ENCODE assay signal across 8 cellular contexts in the genomic region with DNA sequence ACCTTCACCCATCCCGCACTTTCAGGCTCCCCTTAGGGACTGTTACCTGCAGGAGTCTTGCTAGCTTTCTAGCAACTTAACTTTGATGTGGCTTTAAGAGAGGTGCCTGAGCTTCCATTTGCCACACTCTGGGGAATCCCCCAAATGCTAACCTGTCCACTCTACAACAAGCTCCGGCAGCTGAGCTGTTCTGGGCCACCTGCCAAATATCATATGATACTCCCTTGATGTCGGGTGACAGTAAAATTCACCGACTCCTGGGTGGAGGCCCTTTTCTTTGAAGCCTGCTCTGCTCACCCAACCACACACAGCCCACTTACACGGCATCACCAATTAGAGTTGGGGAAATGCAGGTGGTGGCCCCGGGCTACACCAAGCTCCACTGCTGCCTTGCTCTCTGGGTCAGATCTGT. TPM values are rescaled to one million over a fixed set of nuclear protein-coding genes. Genes with fewer than 3 reads are reported as not detected.
DNase-seq lines count a peak whose midpoint lies in the region; ATAC-seq, FAIRE-seq and TF ChIP-seq lines count a peak whose summit lies in the region.

No MANE protein-coding gene starts in this region.

- FAIRE-seq in HepG2 (lab: Jason Lieb, UNC) = no peak

- H3K27me3 Mint-ChIP-seq in activated CD4-positive, alpha-beta T cell treated with anti-CD3 and anti-CD28 coated beads, Interleukin-2, amount 10 ng/mL, durations not matched to agents 24 days and 14 days = peaks cover 53% of the 10 kb centered on the region
- peaks cover 56% of the 10 kb centered on the region for H3K27me3 Mint-ChIP-seq in osteocyte (ENCODE audit: unreplicated experiment)

- peak; percentile 42 for DNase-seq in ELF-1 (ENCODE audit: low read depth, low spot score)
- peak; percentile 85 for DNase-seq in NCI-H1092 (lab: John Stamatoyannopoulos, UW)
- peak; percentile 93 for DNase-seq in activated CD4-positive, alpha-beta T cell treated with anti-CD3 and anti-CD28 coated beads, Interleukin-2, amount 10 ng/mL, durations not matched to agents 24 days and 14 days
- DNase-seq in Right ventricle myocardium superior = no peak
- DNase-seq in stimulated activated CD8-positive, alpha-beta memory T cell treated with anti-CD3 and anti-CD28 coated beads, Interleukin-15, amount 100 ng/mL, for 4 hours (ENCODE audit: low read depth in 2 of 2) = peak; percentile 61 to 81
- DNase-seq in osteocyte (ENCODE audit: extremely low spot score, unreplicated experiment) = no peak
- DNase-seq in HepG2 (ENCODE audit: low spot score) = no peak

- in situ Hi-C loops in HepG2 (cut with HindIII; ENCODE audit: extremely low pct_ligation_motif_present, low pct_unique_long_range_greater_than_20kb) = no loop called here

- H3K4me2 ChIP-seq in HepG2 (ENCODE audit: low read depth, low read length) = no peak overlapping the region

- ATAC-seq in Right ventricle myocardium superior (ENCODE audit: poor library complexity) (peak; percentile 69), HG03378 (IDR thresholded peaks at IDR 0.05; ENCODE audit: unreplicated experiment) (no peak), HepG2 (no peak)

- H3K9me3 ChIP-seq in HepG2 (ENCODE audit: low read length) = no peaks in the 10 kb centered on the region

- H4K20me1 ChIP-seq in HepG2 (ENCODE audit: insufficient read depth, low read length) = no peaks in the 10 kb centered on the region

- TF ChIP-seq EP300 in HepG2 (IDR thresholded peaks at IDR 0.05; ENCODE audit: low read depth in 2 of 2, low read length in 2 of 2) = no peak
- TF ChIP-seq EP300 in HepG2 (CRISPR knock-in tag; IDR thresholded peaks at IDR 0.05; ENCODE audit: borderline replicate concordance) = no peak

- peaks cover 6% of the 10 kb centered on the region for H3K9me3 Mint-ChIP-seq in activated CD4-positive, alpha-beta T cell treated with anti-CD3 and anti-CD28 coated beads, Interleukin-2, amount 10 ng/mL, durations not matched to agents 24 days and 14 days
- H3K9me3 Mint-ChIP-seq in osteocyte (ENCODE audit: unreplicated experiment) = no peaks in the 10 kb centered on the region

- H2AFZ ChIP-seq in HepG2 (ENCODE audit: low read length) = no peak overlapping the region

- no peak for TF ChIP-seq RAD21 in HepG2 (CRISPR knock-in tag; IDR thresholded peaks at IDR 0.05)

- 0% methylated on average over 2 of the region's 6 CpGs for WGBS in HepG2 (ENCODE audit: low lambda C conversion rate)

- peak overlapping the region; percentile 68 for H3K27ac Mint-ChIP-seq in activated CD4-positive, alpha-beta T cell treated with anti-CD3 and anti-CD28 coated beads, Interleukin-2, amount 10 ng/mL, durations not matched to agents 24 days and 14 days
- H3K27ac Mint-ChIP-seq in osteocyte (ENCODE audit: unreplicated experiment) = no peak overlapping the region

- H3K4me1 ChIP-seq in HepG2 (ENCODE audit: insufficient read depth, low read length) = no peaks in the 10 kb centered on the region

- no peak for TF ChIP-seq POLR2A in HepG2 (IDR thresholded peaks at IDR 0.05; ENCODE audit: insufficient read depth in 1 of 2, low read depth in 2 of 2, low read length in 2 of 2)

- intact Hi-C loops in activated CD4-positive, alpha-beta T cell treated with anti-CD3 and anti-CD28 coated beads, Interleukin-2, amount 10 ng/mL, durations not matched to agents 24 days and 14 days (cut with micrococcal nuclease) = loop anchor here (1.0 kb wide), 2 partner anchors 70 to 85 kb away; a partner anchor contains a TSS
- intact Hi-C loops in Right ventricle myocardium superior (cut with DNase I) = no loop called here
- intact Hi-C loops in HepG2 (cut with micrococcal nuclease; ENCODE audit: unreplicated experiment) = no loop called here

- CTCF ChIA-PET in HepG2 (lab: Yijun Ruan, JAX; ENCODE audit: low intra/inter-chr PET ratio, low total read pairs) = no interaction called here

- H3K36me3 Mint-ChIP-seq in activated CD4-positive, alpha-beta T cell treated with anti-CD3 and anti-CD28 coated beads, Interleukin-2, amount 10 ng/mL, durations not matched to agents 24 days and 14 days (ENCODE audit: low read depth) = no peaks in the 10 kb centered on the region
- H3K36me3 Mint-ChIP-seq in osteocyte (ENCODE audit: unreplicated experiment) = no peaks in the 10 kb centered on the region

- no peak for TF ChIP-seq CTCF in osteocyte (IDR thresholded peaks at IDR 0.05)
- no peak for TF ChIP-seq CTCF in HepG2 (CRISPR knock-in tag; IDR thresholded peaks at IDR 0.05)

- no peak overlapping the region for H3K9ac ChIP-seq in HepG2 (ENCODE audit: insufficient read depth, low read depth, low read length)

- peak overlapping the region; percentile 39 for H3K4me3 Mint-ChIP-seq in activated CD4-positive, alpha-beta T cell treated with anti-CD3 and anti-CD28 coated beads, Interleukin-2, amount 10 ng/mL, durations not matched to agents 24 days and 14 days
- H3K4me3 Mint-ChIP-seq in osteocyte (ENCODE audit: unreplicated experiment) = no peak overlapping the region

- no TSS peak for BruUV-seq in HepG2 (replicated peaks; lab: Mats Ljungman, UMichigan)

- POLR2A ChIA-PET in HepG2 (lab: Yijun Ruan, JAX) = no interaction called here

- H3K27ac ChIP-seq in HepG2 (ENCODE audit: extremely low read length, insufficient read depth, low read length) = no peak overlapping the region

- H3K4me3 ChIP-seq in HepG2 (replicated peaks in 1 of 3; ENCODE audit: insufficient read depth in 1 of 3, low read depth in 2 of 3, low read length in 3 of 3) = no peak overlapping the region

- peaks cover 2 to 9% of the 10 kb centered on the region in 2 experiments; a peak in 2 of 5 replicates for H3K27me3 ChIP-seq in HepG2 (ENCODE audit: control insufficient read depth in 1 of 2, insufficient read depth in 2 of 2, low read length in 2 of 2)

- no peaks in the 10 kb centered on the region for H3K36me3 ChIP-seq in HepG2 (replicated peaks in 1 of 2; ENCODE audit: control insufficient read depth in 1 of 2, insufficient read depth in 2 of 2, low read length in 2 of 2)

- no peaks in the 10 kb centered on the region for H3K79me2 ChIP-seq in HepG2 (ENCODE audit: insufficient read depth, low read length)

- H3K4me1 Mint-ChIP-seq in activated CD4-positive, alpha-beta T cell treated with anti-CD3 and anti-CD28 coated beads, Interleukin-2, amount 10 ng/mL, durations not matched to agents 24 days and 14 days = peaks cover 51% of the 10 kb centered on the region
- H3K4me1 Mint-ChIP-seq in osteocyte (ENCODE audit: unreplicated experiment) = peaks cover 2% of the 10 kb centered on the region

TF ChIP-seq in HepG2, 621 proteins besides CTCF, POLR2A, EP300 and RAD21 (continues in another document):
- TF ChIP-seq, protein P1, sequence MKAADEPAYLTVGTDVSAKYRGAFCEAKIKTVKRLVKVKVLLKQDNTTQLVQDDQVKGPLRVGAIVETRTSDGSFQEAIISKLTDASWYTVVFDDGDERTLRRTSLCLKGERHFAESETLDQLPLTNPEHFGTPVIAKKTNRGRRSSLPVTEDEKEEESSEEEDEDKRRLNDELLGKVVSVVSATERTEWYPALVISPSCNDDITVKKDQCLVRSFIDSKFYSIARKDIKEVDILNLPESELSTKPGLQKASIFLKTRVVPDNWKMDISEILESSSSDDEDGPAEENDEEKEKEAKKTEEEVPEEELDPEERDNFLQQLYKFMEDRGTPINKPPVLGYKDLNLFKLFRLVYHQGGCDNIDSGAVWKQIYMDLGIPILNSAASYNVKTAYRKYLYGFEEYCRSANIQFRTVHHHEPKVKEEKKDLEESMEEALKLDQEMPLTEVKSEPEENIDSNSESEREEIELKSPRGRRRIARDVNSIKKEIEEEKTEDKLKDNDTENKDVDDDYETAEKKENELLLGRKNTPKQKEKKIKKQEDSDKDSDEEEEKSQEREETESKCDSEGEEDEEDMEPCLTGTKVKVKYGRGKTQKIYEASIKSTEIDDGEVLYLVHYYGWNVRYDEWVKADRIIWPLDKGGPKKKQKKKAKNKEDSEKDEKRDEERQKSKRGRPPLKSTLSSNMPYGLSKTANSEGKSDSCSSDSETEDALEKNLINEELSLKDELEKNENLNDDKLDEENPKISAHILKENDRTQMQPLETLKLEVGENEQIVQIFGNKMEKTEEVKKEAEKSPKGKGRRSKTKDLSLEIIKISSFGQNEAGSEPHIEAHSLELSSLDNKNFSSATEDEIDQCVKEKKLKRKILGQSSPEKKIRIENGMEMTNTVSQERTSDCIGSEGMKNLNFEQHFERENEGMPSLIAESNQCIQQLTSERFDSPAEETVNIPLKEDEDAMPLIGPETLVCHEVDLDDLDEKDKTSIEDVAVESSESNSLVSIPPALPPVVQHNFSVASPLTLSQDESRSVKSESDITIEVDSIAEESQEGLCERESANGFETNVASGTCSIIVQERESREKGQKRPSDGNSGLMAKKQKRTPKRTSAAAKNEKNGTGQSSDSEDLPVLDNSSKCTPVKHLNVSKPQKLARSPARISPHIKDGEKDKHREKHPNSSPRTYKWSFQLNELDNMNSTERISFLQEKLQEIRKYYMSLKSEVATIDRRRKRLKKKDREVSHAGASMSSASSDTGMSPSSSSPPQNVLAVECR (CRISPR knock-in tag; IDR thresholded peaks at IDR 0.05; ENCODE audit: borderline replicate concordance) = no peak
- TF ChIP-seq ZNF468 (CRISPR knock-in tag; IDR thresholded peaks at IDR 0.05) = no peak

RNA-seq across cellular contexts. Expression of a gene that starts 38.0 kb away (rescaled TPM):
- total RNA-seq in activated CD4-positive, alpha-beta T cell treated with anti-CD3 and anti-CD28 coated beads, Interleukin-2, amount 10 ng/mL, durations not matched to agents 24 days and 14 days = 0.05 TPM in 1 of 2 replicates, not detected in the other
- total RNA-seq in Right ventricle myocardium superior = not detected
- not detected in 2 replicates for total RNA-seq in osteocyte
- not detected in 2 replicates for total RNA-seq in HepG2 (2016; rRNA removed; fragmentation: Illumina TruSeq; extraction: Trizol)
- not detected in 2 replicates for total RNA-seq in HepG2 (2016; cell fraction: cytosol; rRNA removed; fragmentation: Illumina TruSeq; extraction: Trizol; ENCODE audit: low read depth)
- total RNA-seq in HepG2 (2016; cell fraction: insoluble cytoplasmic fraction; rRNA removed; fragmentation: Illumina TruSeq; extraction: Trizol) = not detected in 2 replicates
- total RNA-seq in HepG2 (2016; cell fraction: membrane; rRNA removed; fragmentation: Illumina TruSeq; extraction: Trizol) = not detected in 2 replicates
- total RNA-seq in HepG2 (2016; cell fraction: nucleus; rRNA removed; fragmentation: Illumina TruSeq; extraction: Trizol) = not detected in 2 replicates
- polyA plus RNA-seq in HepG2 (2011; rRNA removed) = not detected in 2 replicates
- not detected in 2 replicates for polyA plus RNA-seq in HepG2 (2011; cell fraction: cytosol; rRNA removed)
- not detected in 2 replicates for polyA plus RNA-seq in HepG2 (2011; cell fraction: nucleus; rRNA removed)
- polyA plus RNA-seq in HepG2 (2012) = not detected in 2 replicates
- not detected in 2 replicates for polyA plus RNA-seq in HepG2 (2016; cell fraction: cytosol; fragmentation: Illumina TruSeq; extraction: Trizol; ENCODE audit: low read depth)
- polyA plus RNA-seq in HepG2 (2016; cell fraction: insoluble cytoplasmic fraction; fragmentation: Illumina TruSeq; extraction: Trizol; ENCODE audit: low read depth) = not detected in 2 replicates
- not detected in 2 replicates for polyA plus RNA-seq in HepG2 (2016; cell fraction: membrane; fragmentation: Illumina TruSeq; extraction: Trizol; ENCODE audit: low read depth)
- polyA plus RNA-seq in HepG2 (2016; cell fraction: nucleus; fragmentation: Illumina TruSeq; extraction: Trizol; ENCODE audit: insufficient read depth, low read depth) = not detected in 2 replicates
- 0.05 TPM in 1 of 2 replicates, not detected in the other for polyA minus RNA-seq in HepG2 (2011; rRNA and poly(A)+ RNA removed; ENCODE audit: low replicate concordance)
- polyA minus RNA-seq in HepG2 (2011; cell fraction: cytosol; rRNA and poly(A)+ RNA removed) = not detected in 2 replicates
- not detected in 2 replicates for polyA minus RNA-seq in HepG2 (2011; cell fraction: nucleus; rRNA and poly(A)+ RNA removed)

Comparison
In these comparisons a context has a peak if more than half of its experiments do, and no peak if none do; other contexts are left out.
1. DNase-seq: peak in ELF-1 (single experiment), NCI-H1092 (single experiment), activated CD4-positive, alpha-beta T cell treated with anti-CD3 and anti-CD28 coated beads, Interleukin-2, amount 10 ng/mL, durations not matched to agents 24 days and 14 days (single experiment) and stimulated activated CD8-positive, alpha-beta memory T cell treated with anti-CD3 and anti-CD28 coated beads, Interleukin-15, amount 100 ng/mL, for 4 hours (2 of 2); none in Right ventricle myocardium superior (single experiment), osteocyte (single experiment) and HepG2 (single experiment).